In genomic region chr1:225467193-225468020, GRCh38 we compare ENCODE assay signal across 8 cellular contexts. TPM values are rescaled to one million over a fixed set of nuclear protein-coding genes. Genes with fewer than 3 reads are reported as not detected.
A peak's percentile ranks its signal among the peaks of the same experiment; 100 is the strongest.
DNase-seq lines count a peak whose midpoint lies in the region; ATAC-seq, FAIRE-seq and TF ChIP-seq lines count a peak whose summit lies in the region.

No MANE protein-coding gene starts in this region.

- 56% methylated on average over 11 of the region's 26 CpGs for WGBS in HepG2 (ENCODE audit: low lambda C conversion rate)

- peaks cover 0 to 14% of the 10 kb centered on the region in 2 experiments; a peak in 3 of 5 replicates for H3K27me3 ChIP-seq in HepG2 (ENCODE audit: control insufficient read depth in 1 of 2, insufficient read depth in 2 of 2, low read length in 2 of 2)

- H3K27ac ChIP-seq in HepG2 (ENCODE audit: extremely low read length, insufficient read depth, low read length), result no peak overlapping the region

- no peak for FAIRE-seq in HepG2 (lab: Jason Lieb, UNC)

- H3K79me2 ChIP-seq in HepG2 (ENCODE audit: insufficient read depth, low read length), result no peaks in the 10 kb centered on the region

- no peak for TF ChIP-seq CTCF in HepG2 (CRISPR knock-in tag; IDR thresholded peaks at IDR 0.05)

- H3K4me3 ChIP-seq in HepG2 (replicated peaks in 1 of 3; ENCODE audit: insufficient read depth in 1 of 3, low read depth in 2 of 3, low read length in 3 of 3), result no peak overlapping the region

- H3K9me3 ChIP-seq in HepG2 (ENCODE audit: low read length), result no peaks in the 10 kb centered on the region

- H3K4me1 ChIP-seq in HepG2 (ENCODE audit: insufficient read depth, low read length), result peaks cover 17% of the 10 kb centered on the region

- no peaks in the 10 kb centered on the region for H3K36me3 ChIP-seq in HepG2 (replicated peaks in 1 of 2; ENCODE audit: control insufficient read depth in 1 of 2, insufficient read depth in 2 of 2, low read length in 2 of 2)

- ATAC-seq in GM18499 (IDR thresholded peaks at IDR 0.05; ENCODE audit: insufficient read depth, unreplicated experiment) (peak; percentile 82), HG02884 (IDR thresholded peaks at IDR 0.05; ENCODE audit: unreplicated experiment) (peak; percentile 94), HepG2 (no peak)

- TF ChIP-seq RAD21 in HepG2 (CRISPR knock-in tag; IDR thresholded peaks at IDR 0.05), result no peak

- no peak overlapping the region for H2AFZ ChIP-seq in HepG2 (ENCODE audit: low read length)

- intact Hi-C loops in HepG2 (cut with micrococcal nuclease; ENCODE audit: unreplicated experiment), result no loop called here

- no peak overlapping the region for H3K9ac ChIP-seq in HepG2 (ENCODE audit: insufficient read depth, low read depth, low read length)

- no peak for TF ChIP-seq POLR2A in HepG2 (IDR thresholded peaks at IDR 0.05; ENCODE audit: insufficient read depth in 1 of 2, low read depth in 2 of 2, low read length in 2 of 2)

- H4K20me1 ChIP-seq in HepG2 (ENCODE audit: insufficient read depth, low read length), result no peaks in the 10 kb centered on the region

- TF ChIP-seq EP300 in HepG2 (IDR thresholded peaks at IDR 0.05; ENCODE audit: low read depth in 2 of 2, low read length in 2 of 2) (no peak), HepG2 (CRISPR knock-in tag; IDR thresholded peaks at IDR 0.05; ENCODE audit: borderline replicate concordance) (no peak)

- no TSS peak for BruUV-seq in HepG2 (replicated peaks; lab: Mats Ljungman, UMichigan)

- DNase-seq in activated gamma-delta T cell (lab: John Stamatoyannopoulos, UW), result peak; percentile 41
- no peak for DNase-seq in HepG2 (ENCODE audit: low spot score)
- peak; percentile 62 for DNase-seq in stimulated activated CD8-positive, alpha-beta memory T cell treated with anti-CD3 and anti-CD28 coated beads, Interleukin-2, amount 100 ng/mL, for 1 hour (ENCODE audit: low read depth in 2 of 2)
- DNase-seq in NCI-H187 (lab: John Stamatoyannopoulos, UW), result no peak
- no peak for DNase-seq in NCI-H510A (lab: John Stamatoyannopoulos, UW)

- CTCF ChIA-PET in HepG2 (lab: Yijun Ruan, JAX; ENCODE audit: low intra/inter-chr PET ratio, low total read pairs), result no interaction called here

- POLR2A ChIA-PET in HepG2 (lab: Yijun Ruan, JAX), result no interaction called here

- no peak overlapping the region for H3K4me2 ChIP-seq in HepG2 (ENCODE audit: low read depth, low read length)

- in situ Hi-C loops in HepG2 (cut with HindIII; ENCODE audit: extremely low pct_ligation_motif_present, low pct_unique_long_range_greater_than_20kb), result no loop called here

TF ChIP-seq in PFSK-1, 5 proteins besides CTCF, POLR2A, EP300 and RAD21:
- TF ChIP-seq TAF1 (IDR thresholded peaks at IDR 0.05; ENCODE audit: borderline replicate concordance, insufficient read depth, low read length), result no peak
- TF ChIP-seq POLR2AphosphoS5 (IDR thresholded peaks at IDR 0.05; ENCODE audit: low read depth, low read length), result peak; percentile 72
- no peak for TF ChIP-seq SIN3A (IDR thresholded peaks at IDR 0.05; ENCODE audit: borderline replicate concordance, insufficient read depth, low read length)
- TF ChIP-seq FOXP2 (optimal IDR thresholded peaks at IDR 0.05; ENCODE audit: borderline replicate concordance, extremely low read depth, extremely low read length, insufficient read depth), result peak; percentile 26

TF ChIP-seq in HepG2, 621 proteins besides CTCF, POLR2A, EP300 and RAD21:
- TF ChIP-seq, protein P1, sequence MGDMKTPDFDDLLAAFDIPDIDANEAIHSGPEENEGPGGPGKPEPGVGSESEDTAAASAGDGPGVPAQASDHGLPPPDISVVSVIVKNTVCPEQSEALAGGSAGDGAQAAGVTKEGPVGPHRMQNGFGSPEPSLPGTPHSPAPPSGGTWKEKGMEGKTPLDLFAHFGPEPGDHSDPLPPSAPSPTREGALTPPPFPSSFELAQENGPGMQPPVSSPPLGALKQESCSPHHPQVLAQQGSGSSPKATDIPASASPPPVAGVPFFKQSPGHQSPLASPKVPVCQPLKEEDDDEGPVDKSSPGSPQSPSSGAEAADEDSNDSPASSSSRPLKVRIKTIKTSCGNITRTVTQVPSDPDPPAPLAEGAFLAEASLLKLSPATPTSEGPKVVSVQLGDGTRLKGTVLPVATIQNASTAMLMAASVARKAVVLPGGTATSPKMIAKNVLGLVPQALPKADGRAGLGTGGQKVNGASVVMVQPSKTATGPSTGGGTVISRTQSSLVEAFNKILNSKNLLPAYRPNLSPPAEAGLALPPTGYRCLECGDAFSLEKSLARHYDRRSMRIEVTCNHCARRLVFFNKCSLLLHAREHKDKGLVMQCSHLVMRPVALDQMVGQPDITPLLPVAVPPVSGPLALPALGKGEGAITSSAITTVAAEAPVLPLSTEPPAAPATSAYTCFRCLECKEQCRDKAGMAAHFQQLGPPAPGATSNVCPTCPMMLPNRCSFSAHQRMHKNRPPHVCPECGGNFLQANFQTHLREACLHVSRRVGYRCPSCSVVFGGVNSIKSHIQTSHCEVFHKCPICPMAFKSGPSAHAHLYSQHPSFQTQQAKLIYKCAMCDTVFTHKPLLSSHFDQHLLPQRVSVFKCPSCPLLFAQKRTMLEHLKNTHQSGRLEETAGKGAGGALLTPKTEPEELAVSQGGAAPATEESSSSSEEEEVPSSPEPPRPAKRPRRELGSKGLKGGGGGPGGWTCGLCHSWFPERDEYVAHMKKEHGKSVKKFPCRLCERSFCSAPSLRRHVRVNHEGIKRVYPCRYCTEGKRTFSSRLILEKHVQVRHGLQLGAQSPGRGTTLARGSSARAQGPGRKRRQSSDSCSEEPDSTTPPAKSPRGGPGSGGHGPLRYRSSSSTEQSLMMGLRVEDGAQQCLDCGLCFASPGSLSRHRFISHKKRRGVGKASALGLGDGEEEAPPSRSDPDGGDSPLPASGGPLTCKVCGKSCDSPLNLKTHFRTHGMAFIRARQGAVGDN (CRISPR knock-in tag; IDR thresholded peaks at IDR 0.05), result 0 out of 2 replicates have a peak, but pooled peaks have one; percentile 17
- TF ChIP-seq JUNB (CRISPR knock-in tag; IDR thresholded peaks at IDR 0.05; ENCODE audit: borderline replicate concordance) (no peak), CREM (IDR thresholded peaks at IDR 0.05) (no peak), CREM (CRISPR knock-in tag; IDR thresholded peaks at IDR 0.05) (no peak), GABPA (IDR thresholded peaks at IDR 0.05; ENCODE audit: low read depth, low read length) (peak; percentile 30), GABPA (CRISPR knock-in tag; IDR thresholded peaks at IDR 0.05; ENCODE audit: low read depth) (peak; percentile 68), SKIL (CRISPR knock-in tag; IDR thresholded peaks at IDR 0.05; ENCODE audit: borderline replicate concordance) (no peak), ZNF224 (CRISPR knock-in tag; IDR thresholded peaks at IDR 0.05) (no peak), HNRNPK (IDR thresholded peaks at IDR 0.05; ENCODE audit: low read depth, low read length, poor library complexity, severe bottlenecking) (no peak)

RNA-seq across cellular contexts. Expression of gene LBR, which starts 39.6 kb away (rescaled TPM):
- polyA plus RNA-seq in PFSK-1 (2012; ENCODE audit: insufficient read length, low read depth), result 24.4 TPM
- 64.4 and 76.7 TPM in 2 replicates for total RNA-seq in HepG2 (2016; rRNA removed; fragmentation: Illumina TruSeq; extraction: Trizol)
- total RNA-seq in HepG2 (2016; cell fraction: cytosol; rRNA removed; fragmentation: Illumina TruSeq; extraction: Trizol; ENCODE audit: low read depth), result 5.8 and 7.2 TPM in 2 replicates
- 58.0 and 76.5 TPM in 2 replicates for total RNA-seq in HepG2 (2016; cell fraction: insoluble cytoplasmic fraction; rRNA removed; fragmentation: Illumina TruSeq; extraction: Trizol)
- total RNA-seq in HepG2 (2016; cell fraction: membrane; rRNA removed; fragmentation: Illumina TruSeq; extraction: Trizol), result 18.3 and 23.6 TPM in 2 replicates
- 103 and 116 TPM in 2 replicates for total RNA-seq in HepG2 (2016; cell fraction: nucleus; rRNA removed; fragmentation: Illumina TruSeq; extraction: Trizol)
- 38.2 and 38.9 TPM in 2 replicates for polyA plus RNA-seq in HepG2 (2011; rRNA removed)
- 25.2 and 34.9 TPM in 2 replicates for polyA plus RNA-seq in HepG2 (2011; cell fraction: cytosol; rRNA removed)
- polyA plus RNA-seq in HepG2 (2011; cell fraction: nucleus; rRNA removed), result 20.9 and 21.1 TPM in 2 replicates
- polyA plus RNA-seq in HepG2 (2012), result 42.0 and 46.8 TPM in 2 replicates
- polyA plus RNA-seq in HepG2 (2016; cell fraction: cytosol; fragmentation: Illumina TruSeq; extraction: Trizol; ENCODE audit: low read depth), result 3.8 and 4.4 TPM in 2 replicates
- polyA plus RNA-seq in HepG2 (2016; cell fraction: insoluble cytoplasmic fraction; fragmentation: Illumina TruSeq; extraction: Trizol; ENCODE audit: low read depth), result 58.6 and 66.3 TPM in 2 replicates
- polyA plus RNA-seq in HepG2 (2016; cell fraction: membrane; fragmentation: Illumina TruSeq; extraction: Trizol; ENCODE audit: low read depth), result 12.1 and 13.5 TPM in 2 replicates
- 109 and 114 TPM in 2 replicates for polyA plus RNA-seq in HepG2 (2016; cell fraction: nucleus; fragmentation: Illumina TruSeq; extraction: Trizol; ENCODE audit: insufficient read depth, low read depth)
- polyA minus RNA-seq in HepG2 (2011; rRNA and poly(A)+ RNA removed; ENCODE audit: low replicate concordance), result 59.8 and 110 TPM in 2 replicates
- polyA minus RNA-seq in HepG2 (2011; cell fraction: cytosol; rRNA and poly(A)+ RNA removed), result 35.1 and 35.9 TPM in 2 replicates
- polyA minus RNA-seq in HepG2 (2011; cell fraction: nucleus; rRNA and poly(A)+ RNA removed), result 43.9 and 51.8 TPM in 2 replicates

Comparison
In these comparisons a context has a peak if more than half of its experiments do, and no peak if none do; other contexts are left out.
1. DNase-seq: peak in activated gamma-delta T cell (single experiment) and stimulated activated CD8-positive, alpha-beta memory T cell treated with anti-CD3 and anti-CD28 coated beads, Interleukin-2, amount 100 ng/mL, for 1 hour (2 of 2); none in HepG2 (single experiment), NCI-H187 (0 of 2) and NCI-H510A (single experiment).